ENCODE assay signal across 8 cellular contexts in genomic region chr22:38755911-38756532, GRCh38. TPM values are rescaled to one million over a fixed set of nuclear protein-coding genes. Genes with fewer than 3 reads are reported as not detected.
A peak's percentile ranks its signal among the peaks of the same experiment; 100 is the strongest.
DNase-seq lines count a peak whose midpoint lies in the region; ATAC-seq lines count a peak whose summit lies in the region.

Gene SUN2 (minus strand): TSS chr22:38755998. CDS start chr22:38752628, 3,370 bp downstream.

- DNase-seq in CD8-positive, alpha-beta memory T cell: peak; percentile 91 to 96 (median 95)
- DNase-seq in RKO (ENCODE audit: low spot score): peak; percentile 83
- DNase-seq in activated T-helper 1 cell treated with anti-CD3 and anti-CD28 coated beads, Interleukin-12 subunit alpha, Interleukin-12 subunit beta, Interleukin-2, Interleukin-4 antibody, amounts not matched to agents 30 ng/mL and 10 ng/mL and 1 ng/mL, durations not matched to agents 14 hours and 24 hours and 36 hours (ENCODE audit: low spot score): peak; percentile 94
- DNase-seq in fibroblast of gingiva (ENCODE audit: low read depth): peak; percentile 88
- DNase-seq in naive B cell: peak; percentile 92
- DNase-seq in stimulated activated effector memory CD8-positive, alpha-beta T cell treated with anti-CD3 and anti-CD28 coated beads, Interleukin-12 subunit alpha, Interleukin-12 subunit beta, amount 100 ng/mL, for 72 hours (ENCODE audit: low spot score in 2 of 2): peak; percentile 93 to 96

- H3K9me3 Mint-ChIP-seq in CD8-positive, alpha-beta memory T cell: peaks cover 0 to 2% (median 0%) of the 10 kb centered on the region in 5 donors
- H3K9me3 Mint-ChIP-seq in activated T-helper 1 cell treated with anti-CD3 and anti-CD28 coated beads, Interleukin-12 subunit alpha, Interleukin-12 subunit beta, Interleukin-2, Interleukin-4 antibody, amounts not matched to agents 30 ng/mL and 10 ng/mL and 1 ng/mL, durations not matched to agents 14 hours and 24 hours and 36 hours: no peaks in the 10 kb centered on the region
- no peaks in the 10 kb centered on the region for H3K9me3 Mint-ChIP-seq in naive B cell
- no peaks in the 10 kb centered on the region for H3K9me3 Mint-ChIP-seq in stimulated activated effector memory CD8-positive, alpha-beta T cell treated with anti-CD3 and anti-CD28 coated beads, Interleukin-12 subunit alpha, Interleukin-12 subunit beta, amount 100 ng/mL, for 72 hours

- peak within 1 kb of the TSS; percentile 98 for H3K4me3 ChIP-seq in CD8-positive, alpha-beta memory T cell (ENCODE audit: low read length)

- H3K27me3 Mint-ChIP-seq in CD8-positive, alpha-beta memory T cell: peaks cover 0 to 8% of the 10 kb centered on the region in 2 donors
- H3K27me3 Mint-ChIP-seq in activated T-helper 1 cell treated with anti-CD3 and anti-CD28 coated beads, Interleukin-12 subunit alpha, Interleukin-12 subunit beta, Interleukin-2, Interleukin-4 antibody, amounts not matched to agents 30 ng/mL and 10 ng/mL and 1 ng/mL, durations not matched to agents 14 hours and 24 hours and 36 hours (ENCODE audit: insufficient read depth): no peaks in the 10 kb centered on the region
- no peaks in the 10 kb centered on the region for H3K27me3 Mint-ChIP-seq in naive B cell

- POLR2A ChIA-PET in CD8-positive, alpha-beta memory T cell (lab: Charles Lee): interaction anchor here (0.6 to 13.0 kb wide), 4 partner anchors 10 to 1154 kb away, joined by 3 to 275 read pairs (median 9); no protein-coding TSS in a partner anchor

- H3K9me3 ChIP-seq in CD8-positive, alpha-beta memory T cell (ENCODE audit: low read length): no peaks in the 10 kb centered on the region

- H3K4me1 Mint-ChIP-seq in CD8-positive, alpha-beta memory T cell: peaks cover 59 to 65% (median 63%) of the 10 kb centered on the region in 3 donors
- H3K4me1 Mint-ChIP-seq in activated T-helper 1 cell treated with anti-CD3 and anti-CD28 coated beads, Interleukin-12 subunit alpha, Interleukin-12 subunit beta, Interleukin-2, Interleukin-4 antibody, amounts not matched to agents 30 ng/mL and 10 ng/mL and 1 ng/mL, durations not matched to agents 14 hours and 24 hours and 36 hours (ENCODE audit: low read depth): peaks cover 59% of the 10 kb centered on the region
- H3K4me1 Mint-ChIP-seq in naive B cell: peaks cover 62 to 75% (median 64%) of the 10 kb centered on the region in 3 donors
- peaks cover 69% of the 10 kb centered on the region for H3K4me1 Mint-ChIP-seq in stimulated activated effector memory CD8-positive, alpha-beta T cell treated with anti-CD3 and anti-CD28 coated beads, Interleukin-12 subunit alpha, Interleukin-12 subunit beta, amount 100 ng/mL, for 72 hours

- H3K27me3 ChIP-seq in CD8-positive, alpha-beta memory T cell (ENCODE audit: insufficient read depth, low read length, poor library complexity, severe bottlenecking): no peaks in the 10 kb centered on the region

- H3K36me3 ChIP-seq in CD8-positive, alpha-beta memory T cell (ENCODE audit: insufficient read depth, low read length): peaks cover 24% of the 10 kb centered on the region

- intact Hi-C loops in activated T-helper 1 cell treated with anti-CD3 and anti-CD28 coated beads, Interleukin-12 subunit alpha, Interleukin-12 subunit beta, Interleukin-2, Interleukin-4 antibody, amounts not matched to agents 30 ng/mL and 10 ng/mL and 1 ng/mL, durations not matched to agents 14 hours and 24 hours and 36 hours (cut with micrococcal nuclease): loop anchor here (1.0 to 10.0 kb wide), 5 partner anchors 38 to 336 kb away; partner anchors contain the start of genes APOBEC3B, DNAL4 and GTPBP1

- peak within 1 kb of the TSS; percentile 93 to 100 (median 99) for H3K4me3 Mint-ChIP-seq in CD8-positive, alpha-beta memory T cell
- peak within 1 kb of the TSS; percentile 95 for H3K4me3 Mint-ChIP-seq in activated T-helper 1 cell treated with anti-CD3 and anti-CD28 coated beads, Interleukin-12 subunit alpha, Interleukin-12 subunit beta, Interleukin-2, Interleukin-4 antibody, amounts not matched to agents 30 ng/mL and 10 ng/mL and 1 ng/mL, durations not matched to agents 14 hours and 24 hours and 36 hours
- H3K4me3 Mint-ChIP-seq in naive B cell: peak within 1 kb of the TSS; percentile 94 to 100 (median 99)
- H3K4me3 Mint-ChIP-seq in stimulated activated effector memory CD8-positive, alpha-beta T cell treated with anti-CD3 and anti-CD28 coated beads, Interleukin-12 subunit alpha, Interleukin-12 subunit beta, amount 100 ng/mL, for 72 hours: peak within 1 kb of the TSS; percentile 96

- ATAC-seq in GM19372 (IDR thresholded peaks at IDR 0.05; ENCODE audit: low read depth, unreplicated experiment): peak; percentile 73
- ATAC-seq in HG03571 (IDR thresholded peaks at IDR 0.05; ENCODE audit: unreplicated experiment): peak; percentile 52
- ATAC-seq in naive B cell (ENCODE audit: low read depth in 2 of 2): peak; percentile 75 to 76
- peak; percentile 84 for ATAC-seq in stimulated activated effector memory CD8-positive, alpha-beta T cell treated with anti-CD3 and anti-CD28 coated beads, Interleukin-12 subunit alpha, Interleukin-12 subunit beta, amount 100 ng/mL, for 72 hours

- peak within 1 kb of the TSS; percentile 70 for H3K27ac ChIP-seq in CD8-positive, alpha-beta memory T cell (ENCODE audit: low read depth, low read length)

- H3K4me1 ChIP-seq in CD8-positive, alpha-beta memory T cell (ENCODE audit: insufficient read depth, low read length): peaks cover 57% of the 10 kb centered on the region

- H3K36me3 Mint-ChIP-seq in CD8-positive, alpha-beta memory T cell: peaks cover 16 to 42% (median 29%) of the 10 kb centered on the region in 3 donors
- H3K36me3 Mint-ChIP-seq in activated T-helper 1 cell treated with anti-CD3 and anti-CD28 coated beads, Interleukin-12 subunit alpha, Interleukin-12 subunit beta, Interleukin-2, Interleukin-4 antibody, amounts not matched to agents 30 ng/mL and 10 ng/mL and 1 ng/mL, durations not matched to agents 14 hours and 24 hours and 36 hours (ENCODE audit: low read depth): peaks cover 24% of the 10 kb centered on the region
- peaks cover 9 to 13% of the 10 kb centered on the region in 2 donors for H3K36me3 Mint-ChIP-seq in naive B cell
- H3K36me3 Mint-ChIP-seq in stimulated activated effector memory CD8-positive, alpha-beta T cell treated with anti-CD3 and anti-CD28 coated beads, Interleukin-12 subunit alpha, Interleukin-12 subunit beta, amount 100 ng/mL, for 72 hours: peaks cover 50% of the 10 kb centered on the region

- CTCF ChIA-PET in CD8-positive, alpha-beta memory T cell (lab: Charles Lee): interaction anchor here (1.0 to 5.0 kb wide), 6 partner anchors 8 to 87 kb away, joined by 3 to 38 read pairs (median 8); no protein-coding TSS in a partner anchor

- H3K27ac Mint-ChIP-seq in CD8-positive, alpha-beta memory T cell: peak within 1 kb of the TSS; percentile 81 to 100 (median 98)
- peak within 1 kb of the TSS; percentile 97 for H3K27ac Mint-ChIP-seq in activated T-helper 1 cell treated with anti-CD3 and anti-CD28 coated beads, Interleukin-12 subunit alpha, Interleukin-12 subunit beta, Interleukin-2, Interleukin-4 antibody, amounts not matched to agents 30 ng/mL and 10 ng/mL and 1 ng/mL, durations not matched to agents 14 hours and 24 hours and 36 hours
- peak within 1 kb of the TSS; percentile 83 to 99 (median 97) for H3K27ac Mint-ChIP-seq in naive B cell
- peak within 1 kb of the TSS; percentile 99 for H3K27ac Mint-ChIP-seq in stimulated activated effector memory CD8-positive, alpha-beta T cell treated with anti-CD3 and anti-CD28 coated beads, Interleukin-12 subunit alpha, Interleukin-12 subunit beta, amount 100 ng/mL, for 72 hours

RNA-seq across cellular contexts. Expression of gene SUN2, which starts in this region (rescaled TPM):
- 100 to 1,000 TPM; 168 to 185 TPM for total RNA-seq in CD8-positive, alpha-beta memory T cell
- 753 TPM for polyA plus RNA-seq in CD8-positive, alpha-beta memory T cell
- total RNA-seq in activated T-helper 1 cell treated with anti-CD3 and anti-CD28 coated beads, Interleukin-12 subunit alpha, Interleukin-12 subunit beta, Interleukin-2, Interleukin-4 antibody, amounts not matched to agents 30 ng/mL and 10 ng/mL and 1 ng/mL, durations not matched to agents 14 hours and 24 hours and 36 hours: 146 and 154 TPM in 2 replicates
- 100 to 1,000 TPM; 146 to 327 (median 208) TPM for polyA plus RNA-seq in naive B cell (ENCODE audit: low read depth in 6 of 6)

Comparison
In these comparisons a context has a peak if more than half of its experiments do, and no peak if none do; other contexts are left out.
1. Peak in every context shown above with its lines: DNase-seq, ATAC-seq, H3K4me3 ChIP-seq and H3K27ac ChIP-seq.